ENCODE assay signal across 9 cellular contexts in genomic region chr2:136557203-136557602, GRCh38.
"Had no signal": no experiment of that assay in that cellular context is flagged by ENCODE, and none has a peak within 500 bp of the region (broad histone marks: within the 10 kb centered on the region; RNA-seq: fewer than 3 reads in every experiment).

No MANE protein-coding gene starts in this region.

- FAIRE-seq: HTR-8/SVneo had no signal

- H3K9ac ChIP-seq: GM23248, KMS-11 had no signal

- H3K27ac ChIP-seq: GM23248, KMS-11 had no signal

- H3K27ac Mint-ChIP-seq: HFFc6 had no signal

- DNase-seq: GM23248, GOT3, H7, HFFc6, KBM-7 had no signal

- H3K9me3 ChIP-seq: HAP-1 had no signal

- H3K36me3 ChIP-seq: HAP-1 had no signal

- ATAC-seq: HCT116 had no signal

- H3K4me3 ChIP-seq: GM23248, HAP-1 had no signal

- H2AFZ ChIP-seq: GM23248 had no signal

- H3K4me2 ChIP-seq: KMS-11 had no signal

- H3K4me1 ChIP-seq: HAP-1 had no signal

- H3K4me3 Mint-ChIP-seq: HFFc6 had no signal
